In genomic region chr12:3076730-3077571, GRCh38 we compare ENCODE assay signal across 8 cellular contexts. TPM values are rescaled to one million over a fixed set of nuclear protein-coding genes. Genes with fewer than 3 reads are reported as not detected.
DNase-seq lines count a peak whose midpoint lies in the region; ATAC-seq and TF ChIP-seq lines count a peak whose summit lies in the region.

Gene TSPAN9, plus strand, starts transcription at chr12:3077379. Its CDS starts 123,815 bp downstream, at chr12:3201194.

- ATAC-seq in HG03135 (IDR thresholded peaks at IDR 0.05; ENCODE audit: unreplicated experiment) = peak; percentile 72
- peak; percentile 89 for ATAC-seq in activated T-helper 17 cell treated with anti-CD3 and anti-CD28 coated beads, Interleukin-2, amount 50 U/mL, for 72 hours (replicated peaks)
- peak; percentile 89 to 94 for ATAC-seq in natural killer cell treated with Interleukin-12 subunit alpha and Interleukin-12 subunit beta and Interleukin-15 and Interleukin-18, amount 100 ng/mL, for 72 hours
- ATAC-seq in stimulated activated naive CD8-positive, alpha-beta T cell treated with anti-CD3 and anti-CD28 coated beads, Interleukin-15, Interleukin-2, amounts not matched to agents 100 U/mL and 50 U/mL, for 24 hours = peak; percentile 83

- H3K27ac Mint-ChIP-seq in activated T-helper 17 cell treated with anti-CD3 and anti-CD28 coated beads, Interleukin-2, amount 50 U/mL, for 72 hours = no peak within 1 kb of the TSS
- peak within 1 kb of the TSS in 1 of 2 donors; percentile 51 for H3K27ac Mint-ChIP-seq in natural killer cell treated with Interleukin-12 subunit alpha and Interleukin-12 subunit beta and Interleukin-15 and Interleukin-18, amount 100 ng/mL, for 72 hours

- no peaks in the 10 kb centered on the region for H3K9me3 Mint-ChIP-seq in activated T-helper 17 cell treated with anti-CD3 and anti-CD28 coated beads, Interleukin-2, amount 50 U/mL, for 72 hours
- no peaks in the 10 kb centered on the region for H3K9me3 Mint-ChIP-seq in natural killer cell treated with Interleukin-12 subunit alpha and Interleukin-12 subunit beta and Interleukin-15 and Interleukin-18, amount 100 ng/mL, for 72 hours

- no peak for TF ChIP-seq CTCF in OCI-LY3 (IDR thresholded peaks at IDR 0.05; ENCODE audit: low read depth, low read length)
- no peak for TF ChIP-seq CTCF in fibroblast of lung (conservative IDR thresholded peaks at IDR 0.05 in 1 of 2, IDR thresholded peaks at IDR 0.05 in 1 of 2; ENCODE audit: low read depth in 1 of 2, low read length in 2 of 2)

- H3K36me3 ChIP-seq in OCI-LY3 (replicated peaks; ENCODE audit: low read depth, low read length) (no peaks in the 10 kb centered on the region), fibroblast of lung (ENCODE audit: control insufficient read depth, insufficient read depth, low read length) (no peaks in the 10 kb centered on the region)

- H3K4me3 ChIP-seq in OCI-LY3 (ENCODE audit: low read length) (peak within 1 kb of the TSS; percentile 80), fibroblast of lung (replicated peaks in 1 of 4; ENCODE audit: control extremely low read depth in 1 of 4, insufficient read depth in 1 of 4, low read depth in 3 of 4, low read length in 4 of 4) (peak within 1 kb of the TSS; percentile 50 to 76 (median 65))

- H4K20me1 ChIP-seq in OCI-LY3 (ENCODE audit: insufficient read depth, low read length) = no peaks in the 10 kb centered on the region
- no peaks in the 10 kb centered on the region for H4K20me1 ChIP-seq in fibroblast of lung (ENCODE audit: control insufficient read depth, extremely low read depth, insufficient read depth, low read length)

- H2AFZ ChIP-seq in OCI-LY3 (ENCODE audit: low read depth, low read length) = no peak within 1 kb of the TSS; the same call in 1 of the 2 replicates
- H2AFZ ChIP-seq in fibroblast of lung (ENCODE audit: low read length) = peak within 1 kb of the TSS; percentile 14

- H3K27me3 ChIP-seq in OCI-LY3 (ENCODE audit: low read depth, low read length) (peaks cover 27% of the 10 kb centered on the region), fibroblast of lung (ENCODE audit: control insufficient read depth, insufficient read depth, low read length) (no peaks in the 10 kb centered on the region)

- H3K9me3 ChIP-seq in OCI-LY3 (ENCODE audit: insufficient read depth, low read length) = no peaks in the 10 kb centered on the region
- H3K9me3 ChIP-seq in fibroblast of lung (ENCODE audit: control insufficient read depth, insufficient read depth, low read depth, low read length) = no peaks in the 10 kb centered on the region

- no peaks in the 10 kb centered on the region for H3K4me1 Mint-ChIP-seq in activated T-helper 17 cell treated with anti-CD3 and anti-CD28 coated beads, Interleukin-2, amount 50 U/mL, for 72 hours
- H3K4me1 Mint-ChIP-seq in natural killer cell treated with Interleukin-12 subunit alpha and Interleukin-12 subunit beta and Interleukin-15 and Interleukin-18, amount 100 ng/mL, for 72 hours (ENCODE audit: low read depth in 2 of 2) = peaks cover 0 to 5% of the 10 kb centered on the region in 2 donors

- H3K4me1 ChIP-seq in OCI-LY3 (ENCODE audit: low read length) (0 out of 2 replicates have a peak, but pooled peaks cover 2% of the 10 kb centered on the region), fibroblast of lung (ENCODE audit: control insufficient read depth, extremely low read depth, insufficient read depth, low read length) (peaks cover 3% of the 10 kb centered on the region)

- H3K27ac ChIP-seq in OCI-LY3 (ENCODE audit: low read length) (no peak within 1 kb of the TSS), fibroblast of lung (ENCODE audit: insufficient read depth, low read length) (no peak within 1 kb of the TSS)

- DNase-seq in NCI-H526 (lab: John Stamatoyannopoulos, UW) = peak; percentile 11 to 82
- no peak for DNase-seq in NCI-H526 treated with DMSO at 0.1 percent for 48 hours (lab: John Stamatoyannopoulos, UW)
- peak; percentile 65 to 75 for DNase-seq in fibroblast of lung (ENCODE audit: low read depth in 2 of 2)
- DNase-seq in natural killer cell treated with Interleukin-12 subunit alpha and Interleukin-12 subunit beta and Interleukin-15 and Interleukin-18, amount 100 ng/mL, for 72 hours (ENCODE audit: low spot score) = peak; percentile 74
- DNase-seq in stimulated activated naive CD8-positive, alpha-beta T cell treated with anti-CD3 and anti-CD28 coated beads, Interleukin-15, Interleukin-2, amounts not matched to agents 100 U/mL and 50 U/mL, for 24 hours = peak; percentile 79

- H3K9ac ChIP-seq in OCI-LY3 (ENCODE audit: low read length) (peak within 1 kb of the TSS; percentile 50; the same call in 1 of the 2 replicates), fibroblast of lung (ENCODE audit: insufficient read depth, low read length) (peak within 1 kb of the TSS; percentile 59)

- H3K79me2 ChIP-seq in OCI-LY3 (ENCODE audit: low read length) (no peaks in the 10 kb centered on the region), fibroblast of lung (ENCODE audit: control insufficient read depth, insufficient read depth, low read length) (no peaks in the 10 kb centered on the region)

- H3K27me3 Mint-ChIP-seq in activated T-helper 17 cell treated with anti-CD3 and anti-CD28 coated beads, Interleukin-2, amount 50 U/mL, for 72 hours = peaks cover 4% of the 10 kb centered on the region
- peaks cover 7 to 8% of the 10 kb centered on the region in 2 donors for H3K27me3 Mint-ChIP-seq in natural killer cell treated with Interleukin-12 subunit alpha and Interleukin-12 subunit beta and Interleukin-15 and Interleukin-18, amount 100 ng/mL, for 72 hours

- no peaks in the 10 kb centered on the region for H3K36me3 Mint-ChIP-seq in activated T-helper 17 cell treated with anti-CD3 and anti-CD28 coated beads, Interleukin-2, amount 50 U/mL, for 72 hours (ENCODE audit: low read depth)
- H3K36me3 Mint-ChIP-seq in natural killer cell treated with Interleukin-12 subunit alpha and Interleukin-12 subunit beta and Interleukin-15 and Interleukin-18, amount 100 ng/mL, for 72 hours = no peaks in the 10 kb centered on the region

- peak within 1 kb of the TSS; percentile 65 for H3K4me3 Mint-ChIP-seq in activated T-helper 17 cell treated with anti-CD3 and anti-CD28 coated beads, Interleukin-2, amount 50 U/mL, for 72 hours
- H3K4me3 Mint-ChIP-seq in natural killer cell treated with Interleukin-12 subunit alpha and Interleukin-12 subunit beta and Interleukin-15 and Interleukin-18, amount 100 ng/mL, for 72 hours = peak within 1 kb of the TSS; percentile 68

- peak within 1 kb of the TSS; percentile 83 for H3K4me2 ChIP-seq in OCI-LY3 (ENCODE audit: low read length)
- peak within 1 kb of the TSS; percentile 68 for H3K4me2 ChIP-seq in fibroblast of lung (ENCODE audit: extremely low read depth, insufficient read depth, low read length)

RNA-seq across cellular contexts. Expression of gene TSPAN9, which starts in this region (rescaled TPM):
- 1 to 10 TPM in 1 of 2 donors, under 1 TPM in 1; 0.65 to 2.7 TPM for total RNA-seq in activated T-helper 17 cell treated with anti-CD3 and anti-CD28 coated beads, Interleukin-2, amount 50 U/mL, for 72 hours
- 26.7 and 35.2 TPM in 2 replicates for total RNA-seq in fibroblast of lung
- polyA plus RNA-seq in fibroblast of lung = 31.1 and 32.6 TPM in 2 replicates
- 25.6 and 30.4 TPM in 2 replicates for polyA plus RNA-seq in fibroblast of lung (2012)
- polyA minus RNA-seq in fibroblast of lung (ENCODE audit: low replicate concordance) = 35.5 and 64.8 TPM in 2 replicates
- under 1 TPM in 1 of 2 donors, not detected in 1; 0.10 TPM for total RNA-seq in natural killer cell treated with Interleukin-12 subunit alpha and Interleukin-12 subunit beta and Interleukin-15 and Interleukin-18, amount 100 ng/mL, for 72 hours

Comparison
In these comparisons a context has a peak if more than half of its experiments do, and no peak if none do; other contexts are left out.
1. Peak in DNase-seq and ATAC-seq in natural killer cell treated with Interleukin-12 subunit alpha and Interleukin-12 subunit beta and Interleukin-15 and Interleukin-18, amount 100 ng/mL, for 72 hours; RNA of the gene not detected or under 1 TPM.